23 cellular contexts compared by ENCODE assay signal in the genomic region with DNA sequence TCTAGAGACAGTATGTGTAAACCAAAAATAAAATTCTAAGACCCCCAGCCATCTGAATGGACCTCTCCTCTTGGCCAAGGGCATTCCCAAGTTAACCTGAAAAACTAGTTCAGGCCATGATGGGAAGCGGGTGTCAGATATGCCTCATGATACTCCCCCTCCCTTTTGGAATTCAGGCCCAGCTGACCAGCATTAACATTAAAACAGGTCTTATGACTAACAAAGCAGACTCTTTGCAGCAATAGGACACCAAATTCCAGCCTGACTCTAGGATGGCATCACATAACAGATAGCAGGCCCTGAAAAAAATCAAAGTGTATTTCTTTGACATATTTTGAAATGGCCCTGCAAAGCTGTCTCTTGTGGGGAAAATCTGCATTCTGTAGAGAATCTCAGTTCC.
DNase-seq lines count a peak whose midpoint lies in the region; ATAC-seq and TF ChIP-seq lines count a peak whose summit lies in the region.
"Had no signal": no experiment of that assay in that cellular context is flagged by ENCODE, and none has a peak within 500 bp of the region (broad histone marks: within the 10 kb centered on the region; RNA-seq: fewer than 3 reads in every experiment).

No MANE protein-coding gene starts in this region.

- no peak overlapping the region for H2BK20ac ChIP-seq in H9 (ENCODE audit: low read depth, low read length, poor library complexity, severe bottlenecking)

- H2BK12ac ChIP-seq in H9 (ENCODE audit: insufficient read length, low read depth, low read length), result no peak overlapping the region

- BruUV-seq in PC-3 (replicated peaks; lab: Mats Ljungman, UMichigan), result no TSS peak

- no peaks in the 10 kb centered on the region for H3K9me2 ChIP-seq in PC-3 (replicated peaks; ENCODE audit: low read length)
- H3K9me2 ChIP-seq: SK-N-SH had no signal

- no peak overlapping the region for H3K23ac ChIP-seq in H9 (ENCODE audit: insufficient read length, low read depth, low read length)

- no peak for TF ChIP-seq CTCF in H9 (conservative IDR thresholded peaks at IDR 0.05)
- TF ChIP-seq CTCF in PC-3 (conservative IDR thresholded peaks at IDR 0.05; ENCODE audit: low read depth, low read length), result no peak

- H3K27ac ChIP-seq in H9 (ENCODE audit: insufficient read length, low read depth, low read length) (no peak overlapping the region), PC-3 (ENCODE audit: low read length) (no peak overlapping the region)
- H3K27ac ChIP-seq: A549, BLaER1 had no signal

- no peak overlapping the region for H2BK120ac ChIP-seq in H9 (ENCODE audit: low read depth, low read length, poor library complexity, severe bottlenecking)

- no peak overlapping the region for H2AK5ac ChIP-seq in H9 (ENCODE audit: insufficient read length, low read length)

- H3K9me3 ChIP-seq in H9 (ENCODE audit: control insufficient read depth, low read depth, low read length), result no peaks in the 10 kb centered on the region
- no peaks in the 10 kb centered on the region for H3K9me3 ChIP-seq in PC-3 (ENCODE audit: low read length)
- H3K9me3 ChIP-seq: A549, BLaER1, SK-N-SH had no signal

- H3K36me3 Mint-ChIP-seq in H9 (ENCODE audit: insufficient read depth in 1 of 3, low read depth in 3 of 3), result no peaks in the 10 kb centered on the region
- H3K36me3 Mint-ChIP-seq in natural killer cell treated with Interleukin-12 subunit alpha and Interleukin-12 subunit beta and Interleukin-15 and Interleukin-18, amount 100 ng/mL, for 72 hours, result no peaks in the 10 kb centered on the region
- H3K36me3 Mint-ChIP-seq: CD4-positive, alpha-beta memory T cell; IgD-negative memory B cell had no signal

- H3K27me3 Mint-ChIP-seq in H9 (ENCODE audit: low read depth), result no peaks in the 10 kb centered on the region
- H3K27me3 Mint-ChIP-seq in natural killer cell treated with Interleukin-12 subunit alpha and Interleukin-12 subunit beta and Interleukin-15 and Interleukin-18, amount 100 ng/mL, for 72 hours, result peaks cover 7 to 19% of the 10 kb centered on the region in 2 donors
- H3K27me3 Mint-ChIP-seq: CD4-positive, alpha-beta memory T cell had no signal

- H2AFZ ChIP-seq in H9 (ENCODE audit: low read length), result no peak overlapping the region
- no peak overlapping the region for H2AFZ ChIP-seq in PC-3 (ENCODE audit: low read length)

- DNase-seq in H9 (peak; percentile 77), PC-3 (peak; percentile 60), iPS DF 4.7 (ENCODE audit: extremely low read depth, low spot score) (peak; percentile 19), myocyte (ENCODE audit: low read depth) (peak; percentile 37), SKM-1 (lab: John Stamatoyannopoulos, UW; ENCODE audit: unreplicated experiment) (no peak), GM19238 (ENCODE audit: insufficient read length, low spot score) (no peak)
- no peak for DNase-seq in stimulated activated CD4-positive, alpha-beta T cell treated with anti-CD3 and anti-CD28 coated beads, Interleukin-15, amount 100 ng/mL, for 24 hours
- DNase-seq in natural killer cell treated with Interleukin-12 subunit alpha and Interleukin-12 subunit beta and Interleukin-15 and Interleukin-18, amount 100 ng/mL, for 72 hours (ENCODE audit: low spot score), result no peak
- DNase-seq: Calu3; CD4-positive, alpha-beta memory T cell; HFFc6; Karpas-422; NCI-H1105 treated with DMSO at 0.1 percent for 48 hours; NCI-H1694 treated with DMSO at 0.1 percent for 48 hours; NCI-H774; OCI-M1; RPMI8226; SHP77 treated with DMSO at 0.1 percent for 48 hours; SK-N-SH had no signal

- no peak overlapping the region for H3K56ac ChIP-seq in H9 (ENCODE audit: insufficient read length, low read depth, low read length)

- H3K18ac ChIP-seq in H9 (ENCODE audit: insufficient read length, low read depth, low read length), result no peak overlapping the region

- H3K4ac ChIP-seq in H9 (ENCODE audit: low read depth, low read length), result no peak overlapping the region

- no CpG with 5 or more reads among the region's 1 CpG for WGBS in H9 (ENCODE audit: extremely low coverage, insufficient read length, low lambda C conversion rate)

- H3T11ph ChIP-seq in H9 (ENCODE audit: low read length), result no peak overlapping the region

- no peaks in the 10 kb centered on the region for H3F3A ChIP-seq in PC-3 (ENCODE audit: low read length, unreplicated experiment)

- no peak overlapping the region for H2BK15ac ChIP-seq in H9 (ENCODE audit: low read depth, low read length)

- POLR2A ChIA-PET in PC-3 (lab: Charles Lee; ENCODE audit: unreplicated experiment), result no interaction called here

- H4K8ac ChIP-seq in H9 (replicated peaks; ENCODE audit: insufficient read length, low read depth, low read length), result no peak overlapping the region

- no peak overlapping the region for H3K9ac ChIP-seq in H9 (ENCODE audit: extremely low read depth, insufficient read length, low read length)
- H3K9ac ChIP-seq in PC-3 (ENCODE audit: low read length), result no peak overlapping the region
- H3K9ac ChIP-seq: BLaER1, SK-N-SH had no signal

- H3K4me1 Mint-ChIP-seq in H9, result peaks cover 40 to 41% of the 10 kb centered on the region in 2 experiments
- H3K4me1 Mint-ChIP-seq in natural killer cell treated with Interleukin-12 subunit alpha and Interleukin-12 subunit beta and Interleukin-15 and Interleukin-18, amount 100 ng/mL, for 72 hours (ENCODE audit: low read depth in 2 of 2), result no peaks in the 10 kb centered on the region
- H3K4me1 Mint-ChIP-seq: CD4-positive, alpha-beta memory T cell; IgD-negative memory B cell had no signal

- H3K27me3 ChIP-seq in H9 (ENCODE audit: insufficient read depth, low read length) (no peaks in the 10 kb centered on the region), PC-3 (ENCODE audit: low read length) (no peaks in the 10 kb centered on the region)
- H3K27me3 ChIP-seq: BLaER1 had no signal

- CTCF ChIA-PET in PC-3 (lab: Charles Lee), result no interaction called here

- H3K36me3 ChIP-seq in PC-3 (ENCODE audit: low read depth, low read length), result no peaks in the 10 kb centered on the region
- H3K36me3 ChIP-seq: BLaER1 had no signal

- intact Hi-C loops in PC-3 (cut with micrococcal nuclease), result no loop called here

- peak; percentile 32; the same call in 1 of the 2 replicates for ATAC-seq in PC-3
- ATAC-seq in natural killer cell treated with Interleukin-12 subunit alpha and Interleukin-12 subunit beta and Interleukin-15 and Interleukin-18, amount 100 ng/mL, for 72 hours, result no peak
- ATAC-seq: A549, GM12878 had no signal

- H3K4me3 Mint-ChIP-seq in H9, result peak overlapping the region; percentile 16 to 50; a peak in 3 of 5 replicates
- no peak overlapping the region for H3K4me3 Mint-ChIP-seq in natural killer cell treated with Interleukin-12 subunit alpha and Interleukin-12 subunit beta and Interleukin-15 and Interleukin-18, amount 100 ng/mL, for 72 hours
- H3K4me3 Mint-ChIP-seq: CD4-positive, alpha-beta memory T cell; HFFc6; IgD-negative memory B cell had no signal

- H3K79me1 ChIP-seq in H9 (ENCODE audit: insufficient read depth, low read depth, low read length, poor library complexity, severe bottlenecking), result no peaks in the 10 kb centered on the region

- no peak overlapping the region for H3K4me2 ChIP-seq in H9 (ENCODE audit: insufficient read depth, insufficient read length, low read length)
- H3K4me2 ChIP-seq in PC-3 (ENCODE audit: low read length), result peak overlapping the region; percentile 1; the same call in 1 of the 2 replicates
- H3K4me2 ChIP-seq: A549, BLaER1, SK-N-SH had no signal

- no peak overlapping the region for H4K5ac ChIP-seq in H9 (ENCODE audit: insufficient read length, low read depth, low read length)

- H3K4me3 ChIP-seq in PC-3 (ENCODE audit: low read length), result no peak overlapping the region
- H3K4me3 ChIP-seq: A549, BLaER1, GM12878 had no signal

- no peak overlapping the region for H2BK5ac ChIP-seq in H9 (ENCODE audit: insufficient read length, low read length)

- H3K9me3 Mint-ChIP-seq in H9, result no peaks in the 10 kb centered on the region; a peak in 1 of 5 replicates
- no peaks in the 10 kb centered on the region for H3K9me3 Mint-ChIP-seq in natural killer cell treated with Interleukin-12 subunit alpha and Interleukin-12 subunit beta and Interleukin-15 and Interleukin-18, amount 100 ng/mL, for 72 hours
- H3K9me3 Mint-ChIP-seq: IgD-negative memory B cell had no signal

- H4K20me1 ChIP-seq in H9 (ENCODE audit: control insufficient read depth, insufficient read depth, insufficient read length) (no peaks in the 10 kb centered on the region), PC-3 (ENCODE audit: low read length) (no peaks in the 10 kb centered on the region)
- H4K20me1 ChIP-seq: BLaER1 had no signal

- H3K4me1 ChIP-seq in H9 (ENCODE audit: insufficient read depth, low read length) (peaks cover 4% of the 10 kb centered on the region; the same call in 1 of the 2 replicates), PC-3 (ENCODE audit: insufficient read depth, low read length) (peaks cover 24% of the 10 kb centered on the region)
- H3K4me1 ChIP-seq: A549, BLaER1 had no signal

- H3K79me2 ChIP-seq in H9 (ENCODE audit: insufficient read depth, low read length) (no peaks in the 10 kb centered on the region), PC-3 (ENCODE audit: low read length) (no peaks in the 10 kb centered on the region)

- no peak overlapping the region for H3K14ac ChIP-seq in H9 (ENCODE audit: insufficient read depth, low read length)

- H3K23me2 ChIP-seq in H9 (ENCODE audit: insufficient read length, low read depth, low read length, poor library complexity, severe bottlenecking), result no peaks in the 10 kb centered on the region

- H3K27ac Mint-ChIP-seq in H9, result peak overlapping the region; percentile 83 to 93 (median 92); a peak in 6 of 7 replicates
- H3K27ac Mint-ChIP-seq in natural killer cell treated with Interleukin-12 subunit alpha and Interleukin-12 subunit beta and Interleukin-15 and Interleukin-18, amount 100 ng/mL, for 72 hours, result no peak overlapping the region
- H3K27ac Mint-ChIP-seq: CD4-positive, alpha-beta memory T cell; HFFc6; IgD-negative memory B cell had no signal

- no peak overlapping the region for H4K91ac ChIP-seq in H9 (ENCODE audit: insufficient read length, low read depth, low read length)

Comparison
In these comparisons a context has a peak if more than half of its experiments do, and no peak if none do; other contexts are left out.
1. DNase-seq: peak in H9 (single experiment), PC-3 (single experiment), iPS DF 4.7 (single experiment) and myocyte (single experiment); none in SKM-1 (single experiment), GM19238 (single experiment), stimulated activated CD4-positive, alpha-beta T cell treated with anti-CD3 and anti-CD28 coated beads, Interleukin-15, amount 100 ng/mL, for 24 hours (single experiment) and natural killer cell treated with Interleukin-12 subunit alpha and Interleukin-12 subunit beta and Interleukin-15 and Interleukin-18, amount 100 ng/mL, for 72 hours (single experiment).
2. H3K27ac Mint-ChIP-seq: peak in H9 (3 of 3); none in natural killer cell treated with Interleukin-12 subunit alpha and Interleukin-12 subunit beta and Interleukin-15 and Interleukin-18, amount 100 ng/mL, for 72 hours (0 of 2).